Comparison of ENCODE assay signal across 3 cellular contexts in the genomic region with DNA sequence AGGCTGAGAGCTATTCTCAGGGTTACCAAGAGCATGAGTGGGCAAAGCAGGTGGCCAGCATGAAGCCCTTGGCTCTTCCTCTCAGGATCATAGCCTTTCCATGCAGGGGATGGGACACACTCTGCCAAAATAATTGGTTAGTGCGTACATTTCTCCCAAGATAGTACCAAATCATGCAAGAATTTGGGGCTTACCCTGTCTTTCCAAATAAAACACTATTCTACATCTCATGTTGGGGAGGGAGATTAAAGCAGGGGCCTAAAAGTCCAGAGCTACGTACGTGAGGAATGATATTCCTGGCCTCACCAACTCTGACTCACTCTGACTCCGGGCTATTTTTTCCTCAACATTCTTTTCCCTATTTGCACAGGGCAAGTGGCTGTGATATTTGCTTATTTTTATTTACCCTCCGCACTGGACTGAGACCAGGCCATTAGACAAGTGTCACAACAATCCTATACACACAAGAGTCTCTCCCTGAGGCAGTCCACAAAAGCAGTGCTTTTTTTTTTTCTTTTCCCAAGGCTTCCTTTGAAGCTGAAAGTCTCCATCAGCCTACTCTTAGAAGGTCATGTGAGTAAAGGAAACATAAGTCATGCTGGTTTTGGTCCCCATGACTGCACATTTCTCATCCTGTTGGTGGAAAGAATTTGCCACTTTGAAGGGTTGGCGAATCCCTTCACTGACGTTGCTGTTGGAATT.
TF ChIP-seq lines count a peak whose summit lies in the region.

No MANE protein-coding gene starts in this region.

TF ChIP-seq in SK-N-SH, 30 proteins besides CTCF, POLR2A, EP300 and RAD21 (continued from another document):
- TF ChIP-seq TEAD4 (IDR thresholded peaks at IDR 0.05; ENCODE audit: borderline replicate concordance, insufficient read depth) (no peak), MEF2A (IDR thresholded peaks at IDR 0.05; ENCODE audit: borderline replicate concordance, low read depth) (no peak), GABPA (IDR thresholded peaks at IDR 0.05; ENCODE audit: low read depth) (no peak), YY1 (IDR thresholded peaks at IDR 0.05; ENCODE audit: low read depth) (no peak)
- TF ChIP-seq, protein P1, sequence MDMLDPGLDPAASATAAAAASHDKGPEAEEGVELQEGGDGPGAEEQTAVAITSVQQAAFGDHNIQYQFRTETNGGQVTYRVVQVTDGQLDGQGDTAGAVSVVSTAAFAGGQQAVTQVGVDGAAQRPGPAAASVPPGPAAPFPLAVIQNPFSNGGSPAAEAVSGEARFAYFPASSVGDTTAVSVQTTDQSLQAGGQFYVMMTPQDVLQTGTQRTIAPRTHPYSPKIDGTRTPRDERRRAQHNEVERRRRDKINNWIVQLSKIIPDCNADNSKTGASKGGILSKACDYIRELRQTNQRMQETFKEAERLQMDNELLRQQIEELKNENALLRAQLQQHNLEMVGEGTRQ (IDR thresholded peaks at IDR 0.05; ENCODE audit: borderline replicate concordance, low read depth, low read length): no peak

TF ChIP-seq in SK-N-SH treated with all-trans-retinoic acid at 6 μM for 48 hours, 23 proteins besides CTCF, POLR2A, EP300 and RAD21 (continued from another document):
- TF ChIP-seq, protein P2, sequence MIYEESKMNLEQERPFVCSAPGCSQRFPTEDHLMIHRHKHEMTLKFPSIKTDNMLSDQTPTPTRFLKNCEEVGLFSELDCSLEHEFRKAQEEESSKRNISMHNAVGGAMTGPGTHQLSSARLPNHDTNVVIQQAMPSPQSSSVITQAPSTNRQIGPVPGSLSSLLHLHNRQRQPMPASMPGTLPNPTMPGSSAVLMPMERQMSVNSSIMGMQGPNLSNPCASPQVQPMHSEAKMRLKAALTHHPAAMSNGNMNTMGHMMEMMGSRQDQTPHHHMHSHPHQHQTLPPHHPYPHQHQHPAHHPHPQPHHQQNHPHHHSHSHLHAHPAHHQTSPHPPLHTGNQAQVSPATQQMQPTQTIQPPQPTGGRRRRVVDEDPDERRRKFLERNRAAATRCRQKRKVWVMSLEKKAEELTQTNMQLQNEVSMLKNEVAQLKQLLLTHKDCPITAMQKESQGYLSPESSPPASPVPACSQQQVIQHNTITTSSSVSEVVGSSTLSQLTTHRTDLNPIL (CRISPR knock-in tag; IDR thresholded peaks at IDR 0.05; ENCODE audit: low read depth): no peak
- no peak for TF ChIP-seq TCF4 (CRISPR knock-in tag; IDR thresholded peaks at IDR 0.05; ENCODE audit: borderline replicate concordance)
- no peak for TF ChIP-seq ZFP3 (CRISPR knock-in tag; IDR thresholded peaks at IDR 0.05)
- TF ChIP-seq, protein P3, sequence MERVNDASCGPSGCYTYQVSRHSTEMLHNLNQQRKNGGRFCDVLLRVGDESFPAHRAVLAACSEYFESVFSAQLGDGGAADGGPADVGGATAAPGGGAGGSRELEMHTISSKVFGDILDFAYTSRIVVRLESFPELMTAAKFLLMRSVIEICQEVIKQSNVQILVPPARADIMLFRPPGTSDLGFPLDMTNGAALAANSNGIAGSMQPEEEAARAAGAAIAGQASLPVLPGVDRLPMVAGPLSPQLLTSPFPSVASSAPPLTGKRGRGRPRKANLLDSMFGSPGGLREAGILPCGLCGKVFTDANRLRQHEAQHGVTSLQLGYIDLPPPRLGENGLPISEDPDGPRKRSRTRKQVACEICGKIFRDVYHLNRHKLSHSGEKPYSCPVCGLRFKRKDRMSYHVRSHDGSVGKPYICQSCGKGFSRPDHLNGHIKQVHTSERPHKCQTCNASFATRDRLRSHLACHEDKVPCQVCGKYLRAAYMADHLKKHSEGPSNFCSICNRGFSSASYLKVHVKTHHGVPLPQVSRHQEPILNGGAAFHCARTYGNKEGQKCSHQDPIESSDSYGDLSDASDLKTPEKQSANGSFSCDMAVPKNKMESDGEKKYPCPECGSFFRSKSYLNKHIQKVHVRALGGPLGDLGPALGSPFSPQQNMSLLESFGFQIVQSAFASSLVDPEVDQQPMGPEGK (CRISPR knock-in tag; IDR thresholded peaks at IDR 0.05; ENCODE audit: borderline replicate concordance): no peak

TF ChIP-seq in liver, 16 proteins besides CTCF, POLR2A, EP300 and RAD21 (continued from another document):
- TF ChIP-seq, protein P4, sequence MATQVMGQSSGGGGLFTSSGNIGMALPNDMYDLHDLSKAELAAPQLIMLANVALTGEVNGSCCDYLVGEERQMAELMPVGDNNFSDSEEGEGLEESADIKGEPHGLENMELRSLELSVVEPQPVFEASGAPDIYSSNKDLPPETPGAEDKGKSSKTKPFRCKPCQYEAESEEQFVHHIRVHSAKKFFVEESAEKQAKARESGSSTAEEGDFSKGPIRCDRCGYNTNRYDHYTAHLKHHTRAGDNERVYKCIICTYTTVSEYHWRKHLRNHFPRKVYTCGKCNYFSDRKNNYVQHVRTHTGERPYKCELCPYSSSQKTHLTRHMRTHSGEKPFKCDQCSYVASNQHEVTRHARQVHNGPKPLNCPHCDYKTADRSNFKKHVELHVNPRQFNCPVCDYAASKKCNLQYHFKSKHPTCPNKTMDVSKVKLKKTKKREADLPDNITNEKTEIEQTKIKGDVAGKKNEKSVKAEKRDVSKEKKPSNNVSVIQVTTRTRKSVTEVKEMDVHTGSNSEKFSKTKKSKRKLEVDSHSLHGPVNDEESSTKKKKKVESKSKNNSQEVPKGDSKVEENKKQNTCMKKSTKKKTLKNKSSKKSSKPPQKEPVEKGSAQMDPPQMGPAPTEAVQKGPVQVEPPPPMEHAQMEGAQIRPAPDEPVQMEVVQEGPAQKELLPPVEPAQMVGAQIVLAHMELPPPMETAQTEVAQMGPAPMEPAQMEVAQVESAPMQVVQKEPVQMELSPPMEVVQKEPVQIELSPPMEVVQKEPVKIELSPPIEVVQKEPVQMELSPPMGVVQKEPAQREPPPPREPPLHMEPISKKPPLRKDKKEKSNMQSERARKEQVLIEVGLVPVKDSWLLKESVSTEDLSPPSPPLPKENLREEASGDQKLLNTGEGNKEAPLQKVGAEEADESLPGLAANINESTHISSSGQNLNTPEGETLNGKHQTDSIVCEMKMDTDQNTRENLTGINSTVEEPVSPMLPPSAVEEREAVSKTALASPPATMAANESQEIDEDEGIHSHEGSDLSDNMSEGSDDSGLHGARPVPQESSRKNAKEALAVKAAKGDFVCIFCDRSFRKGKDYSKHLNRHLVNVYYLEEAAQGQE (IDR thresholded peaks at IDR 0.05): no peak
- TF ChIP-seq JUND (IDR thresholded peaks at IDR 0.05) (peak; percentile 26 to 29), SP1 (IDR thresholded peaks at IDR 0.05) (peak; percentile 31), HNF4A (conservative IDR thresholded peaks at IDR 0.05) (peak; percentile 23 to 37), TAF1 (conservative IDR thresholded peaks at IDR 0.05) (no peak), HNF4G (IDR thresholded peaks at IDR 0.05) (no peak), YY1 (IDR thresholded peaks at IDR 0.05) (no peak), GABPA (IDR thresholded peaks at IDR 0.05 in 1 of 2, conservative IDR thresholded peaks at IDR 0.05 in 1 of 2) (no peak), NR2F2 (IDR thresholded peaks at IDR 0.05) (no peak), RXRA (IDR thresholded peaks at IDR 0.05) (peak in 1 of 2 donors; percentile 22), EGR1 (IDR thresholded peaks at IDR 0.05; ENCODE audit: low read depth in 2 of 2) (no peak)
- TF ChIP-seq, protein P5, sequence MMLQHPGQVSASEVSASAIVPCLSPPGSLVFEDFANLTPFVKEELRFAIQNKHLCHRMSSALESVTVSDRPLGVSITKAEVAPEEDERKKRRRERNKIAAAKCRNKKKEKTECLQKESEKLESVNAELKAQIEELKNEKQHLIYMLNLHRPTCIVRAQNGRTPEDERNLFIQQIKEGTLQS (IDR thresholded peaks at IDR 0.05): no peak
- TF ChIP-seq, protein P6, sequence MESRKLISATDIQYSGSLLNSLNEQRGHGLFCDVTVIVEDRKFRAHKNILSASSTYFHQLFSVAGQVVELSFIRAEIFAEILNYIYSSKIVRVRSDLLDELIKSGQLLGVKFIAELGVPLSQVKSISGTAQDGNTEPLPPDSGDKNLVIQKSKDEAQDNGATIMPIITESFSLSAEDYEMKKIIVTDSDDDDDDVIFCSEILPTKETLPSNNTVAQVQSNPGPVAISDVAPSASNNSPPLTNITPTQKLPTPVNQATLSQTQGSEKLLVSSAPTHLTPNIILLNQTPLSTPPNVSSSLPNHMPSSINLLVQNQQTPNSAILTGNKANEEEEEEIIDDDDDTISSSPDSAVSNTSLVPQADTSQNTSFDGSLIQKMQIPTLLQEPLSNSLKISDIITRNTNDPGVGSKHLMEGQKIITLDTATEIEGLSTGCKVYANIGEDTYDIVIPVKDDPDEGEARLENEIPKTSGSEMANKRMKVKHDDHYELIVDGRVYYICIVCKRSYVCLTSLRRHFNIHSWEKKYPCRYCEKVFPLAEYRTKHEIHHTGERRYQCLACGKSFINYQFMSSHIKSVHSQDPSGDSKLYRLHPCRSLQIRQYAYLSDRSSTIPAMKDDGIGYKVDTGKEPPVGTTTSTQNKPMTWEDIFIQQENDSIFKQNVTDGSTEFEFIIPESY (IDR thresholded peaks at IDR 0.05): no peak
